In genomic region chrX:110015915-110016314, GRCh38 we compare ENCODE assay signal across 12 cellular contexts.
"Had no signal": no experiment of that assay in that cellular context is flagged by ENCODE, and none has a peak within 500 bp of the region (broad histone marks: within the 10 kb centered on the region; RNA-seq: fewer than 3 reads in every experiment).

No MANE protein-coding gene starts in this region.

- H3K9ac ChIP-seq: SK-N-SH had no signal

- H3K27me3 Mint-ChIP-seq: stimulated activated naive CD8-positive, alpha-beta T cell treated with anti-CD3 and anti-CD28 coated beads, Interleukin-15, amount 100 ng/mL, for 72 hours had no signal

- H3K4me1 Mint-ChIP-seq: stimulated activated naive CD8-positive, alpha-beta T cell treated with anti-CD3 and anti-CD28 coated beads, Interleukin-15, amount 100 ng/mL, for 72 hours had no signal

- ATAC-seq: stimulated activated naive CD8-positive, alpha-beta T cell treated with anti-CD3 and anti-CD28 coated beads, Interleukin-15, amount 100 ng/mL, for 72 hours had no signal

- H3K4me3 ChIP-seq: dorsolateral prefrontal cortex, esophagus muscularis mucosa, thoracic aorta had no signal

- DNase-seq: activated CD4-positive, alpha-beta T cell treated with anti-CD3 and anti-CD28 coated beads for 4 hours; activated naive CD4-positive, alpha-beta T cell treated with Interleukin-2 at 50 U/mL for 16 hours; dorsolateral prefrontal cortex; SK-N-SH; stimulated activated CD4-positive, alpha-beta T cell treated with anti-CD3 and anti-CD28 coated beads, Interleukin-15, amount 100 ng/mL, for 24 hours; stimulated activated CD4-positive, alpha-beta T cell treated with anti-CD3 and anti-CD28 coated beads, Interleukin-4, amount 100 ng/mL, for 24 hours; stimulated activated naive CD8-positive, alpha-beta T cell treated with anti-CD3 and anti-CD28 coated beads, Interleukin-15, amount 100 ng/mL, for 72 hours; T-helper 1 cell had no signal

- H3K27ac Mint-ChIP-seq: activated T-helper 1 cell treated with anti-CD3 and anti-CD28 coated beads, Interleukin-12 subunit alpha, Interleukin-12 subunit beta, Interleukin-2, Interleukin-4 antibody, amounts not matched to agents 30 ng/mL and 10 ng/mL and 1 ng/mL, durations not matched to agents 14 hours and 24 hours and 36 hours; stimulated activated naive CD8-positive, alpha-beta T cell treated with anti-CD3 and anti-CD28 coated beads, Interleukin-15, amount 100 ng/mL, for 72 hours had no signal

- H3K27ac ChIP-seq: esophagus muscularis mucosa, thoracic aorta, VCaP had no signal

- H3K4me3 Mint-ChIP-seq: activated T-helper 1 cell treated with anti-CD3 and anti-CD28 coated beads, Interleukin-12 subunit alpha, Interleukin-12 subunit beta, Interleukin-2, Interleukin-4 antibody, amounts not matched to agents 30 ng/mL and 10 ng/mL and 1 ng/mL, durations not matched to agents 14 hours and 24 hours and 36 hours; stimulated activated naive CD8-positive, alpha-beta T cell treated with anti-CD3 and anti-CD28 coated beads, Interleukin-15, amount 100 ng/mL, for 72 hours had no signal

- H3K36me3 ChIP-seq: thoracic aorta had no signal

- H3K9me3 Mint-ChIP-seq: activated T-helper 1 cell treated with anti-CD3 and anti-CD28 coated beads, Interleukin-12 subunit alpha, Interleukin-12 subunit beta, Interleukin-2, Interleukin-4 antibody, amounts not matched to agents 30 ng/mL and 10 ng/mL and 1 ng/mL, durations not matched to agents 14 hours and 24 hours and 36 hours; stimulated activated naive CD8-positive, alpha-beta T cell treated with anti-CD3 and anti-CD28 coated beads, Interleukin-15, amount 100 ng/mL, for 72 hours had no signal

- H3K9me3 ChIP-seq: esophagus muscularis mucosa, SK-N-SH, thoracic aorta had no signal
